Comparison of ENCODE assay signal across 32 cellular contexts in genomic region chr3:41565948-41566347, GRCh38.
"Had no signal": no experiment of that assay in that cellular context is flagged by ENCODE, and none has a peak within 500 bp of the region (broad histone marks: within the 10 kb centered on the region; RNA-seq: fewer than 3 reads in every experiment).

No MANE protein-coding gene starts in this region.

- H3K27me3 ChIP-seq: adrenal gland, ascending aorta, breast epithelium, cardiac muscle cell, colonic mucosa, esophagus squamous epithelium, gastroesophageal sphincter, heart right ventricle had no signal

- DNase-seq: activated B cell treated with CpG ODN at 0.5 μM for 24 hours; activated CD4-positive, alpha-beta memory T cell treated with anti-CD3 and anti-CD28 coated beads for 36 hours; activated CD4-positive, alpha-beta T cell treated with anti-CD3 and anti-CD28 coated beads for 48 hours; activated CD4-positive, alpha-beta T cell treated with anti-CD3 and anti-CD28 coated beads, Interleukin-2, amount 50 U/mL, for 1 hour; activated CD8-positive, alpha-beta memory T cell treated with anti-CD3 and anti-CD28 coated beads, Interleukin-2, amount 10 ng/mL, durations not matched to agents 7 days and 5 days; activated CD8-positive, alpha-beta memory T cell treated with anti-CD3 and anti-CD28 coated beads, Interleukin-2, amount 50 U/mL, for 4 hours; activated CD8-positive, alpha-beta T cell treated with anti-CD3 and anti-CD28 coated beads, Interleukin-2, amount 10 ng/mL, durations not matched to agents 7 days and 5 days; activated effector memory CD4-positive, alpha-beta T cell treated with anti-CD3 and anti-CD28 coated beads, Interleukin-2, amount 50 U/mL, for 16 hours; activated naive CD4-positive, alpha-beta T cell treated with anti-CD3 and anti-CD28 coated beads for 36 hours; activated naive CD8-positive, alpha-beta T cell treated with anti-CD3 and anti-CD28 coated beads for 36 hours; activated naive CD8-positive, alpha-beta T cell treated with anti-CD3 and anti-CD28 coated beads, Interleukin-2, amount 50 U/mL, for 24 hours; activated T-cell treated with anti-CD3 and anti-CD28 coated beads, Interleukin-2, amount 50 U/mL, for 1 hour; activated T-cell treated with anti-CD3 and anti-CD28 coated beads, Interleukin-2, amount 50 U/mL, for 48 hours; adrenal gland; central memory CD4-positive, alpha-beta T cell; cerebellar nuclear complex; colonic mucosa; effector CD8-positive, alpha-beta T cell; esophagus squamous epithelium; foreskin melanocyte; heart right ventricle; T-helper 17 cell; T1000; WERI-Rb-1 had no signal

- FAIRE-seq: endometrium, endothelial cell of umbilical vein had no signal

- H3K4me1 ChIP-seq: adrenal gland, ascending aorta, breast epithelium, colonic mucosa, esophagus squamous epithelium, gastroesophageal sphincter, heart right ventricle had no signal

- H3K27ac ChIP-seq: adrenal gland, ascending aorta, breast epithelium, cardiac muscle cell, colonic mucosa, epithelial cell of prostate, esophagus squamous epithelium, gastroesophageal sphincter, heart right ventricle, WERI-Rb-1 had no signal

- ATAC-seq: activated CD4-positive, CD25-positive, alpha-beta regulatory T cell treated with anti-CD3 and anti-CD28 coated beads, Interleukin-2, amount 50 U/mL, for 24 hours; activated CD8-positive, alpha-beta memory T cell treated with anti-CD3 and anti-CD28 coated beads, Interleukin-2, amount 10 ng/mL, durations not matched to agents 7 days and 5 days; activated CD8-positive, alpha-beta T cell treated with anti-CD3 and anti-CD28 coated beads, Interleukin-2, amount 10 ng/mL, durations not matched to agents 7 days and 5 days; activated naive CD8-positive, alpha-beta T cell treated with anti-CD3 and anti-CD28 coated beads, Interleukin-2, amount 50 U/mL, for 24 hours; gastroesophageal sphincter; heart right ventricle; T-helper 17 cell had no signal

- H3K9me3 ChIP-seq: adrenal gland, ascending aorta, breast epithelium, colonic mucosa, esophagus squamous epithelium, gastroesophageal sphincter had no signal

- H3K4me3 ChIP-seq: adrenal gland, ascending aorta, breast epithelium, cardiac muscle cell, colonic mucosa, esophagus squamous epithelium, gastroesophageal sphincter, heart right ventricle had no signal

- H3K36me3 ChIP-seq: adrenal gland, ascending aorta, breast epithelium, cardiac muscle cell, colonic mucosa, esophagus squamous epithelium, gastroesophageal sphincter, heart right ventricle, WERI-Rb-1 had no signal
